In genomic region chr17:82944990-82945389, GRCh38 we compare ENCODE assay signal across 16 cellular contexts.
"Had no signal": no experiment of that assay in that cellular context is flagged by ENCODE, and none has a peak within 500 bp of the region (broad histone marks: within the 10 kb centered on the region; RNA-seq: fewer than 3 reads in every experiment).

No MANE protein-coding gene starts in this region.

- H3K27me3 Mint-ChIP-seq: activated CD4-positive, alpha-beta T cell treated with anti-CD3 and anti-CD28 coated beads, Interleukin-2, amount 10 ng/mL, durations not matched to agents 7 days and 5 days had no signal

- H3K4me1 Mint-ChIP-seq: activated CD4-positive, alpha-beta T cell treated with anti-CD3 and anti-CD28 coated beads, Interleukin-2, amount 10 ng/mL, durations not matched to agents 7 days and 5 days; nephron had no signal

- H3K27ac ChIP-seq: body of pancreas, dorsolateral prefrontal cortex, lower lobe of right lung, thyroid gland had no signal

- H3K27ac Mint-ChIP-seq: activated CD4-positive, alpha-beta T cell treated with anti-CD3 and anti-CD28 coated beads, Interleukin-2, amount 10 ng/mL, durations not matched to agents 7 days and 5 days; activated CD8-positive, alpha-beta T cell treated with anti-CD3 and anti-CD28 coated beads, Interleukin-2, amount 10 ng/mL, durations not matched to agents 7 days and 5 days; nephron had no signal

- H3K9me3 ChIP-seq: thyroid gland had no signal

- DNase-seq: activated CD4-positive, alpha-beta T cell treated with anti-CD3 and anti-CD28 coated beads, Interleukin-2, amount 10 ng/mL, durations not matched to agents 7 days and 5 days; activated CD8-positive, alpha-beta T cell treated with anti-CD3 and anti-CD28 coated beads, Interleukin-2, amount 10 ng/mL, durations not matched to agents 7 days and 5 days; activated naive CD4-positive, alpha-beta T cell treated with anti-CD3 and anti-CD28 coated beads, Interleukin-2, amount 50 U/mL, for 16 hours; activated T-cell treated with anti-CD3 and anti-CD28 coated beads, Interleukin-2, amount 50 U/mL, for 4 hours; body of pancreas; central memory CD4-positive, alpha-beta T cell; hypothalamus; nucleus accumbens; stimulated activated CD4-positive, alpha-beta T cell treated with anti-CD3 and anti-CD28 coated beads, Interleukin-12 subunit alpha, Interleukin-12 subunit beta, amount 100 ng/mL, for 4 hours; stimulated activated CD8-positive, alpha-beta memory T cell treated with anti-CD3 and anti-CD28 coated beads, Interleukin-4, amount 100 ng/mL, for 48 hours; stimulated activated naive CD4-positive, alpha-beta T cell; T1000; thyroid gland had no signal

- H3K4me1 ChIP-seq: body of pancreas, lower lobe of right lung, thyroid gland had no signal

- H3K4me3 Mint-ChIP-seq: activated CD4-positive, alpha-beta T cell treated with anti-CD3 and anti-CD28 coated beads, Interleukin-2, amount 10 ng/mL, durations not matched to agents 7 days and 5 days; activated CD8-positive, alpha-beta T cell treated with anti-CD3 and anti-CD28 coated beads, Interleukin-2, amount 10 ng/mL, durations not matched to agents 7 days and 5 days; activated T-cell treated with anti-CD3 and anti-CD28 coated beads, Interleukin-2, amount 50 U/mL, for 4 hours; nephron had no signal

- H3K27me3 ChIP-seq: body of pancreas, dorsolateral prefrontal cortex, thyroid gland had no signal

- ATAC-seq: activated CD8-positive, alpha-beta T cell treated with anti-CD3 and anti-CD28 coated beads, Interleukin-2, amount 10 ng/mL, durations not matched to agents 7 days and 5 days; activated T-cell treated with anti-CD3 and anti-CD28 coated beads, Interleukin-2, amount 50 U/mL, for 4 hours; body of pancreas; lower lobe of right lung had no signal

- H3K4me3 ChIP-seq: body of pancreas, dorsolateral prefrontal cortex, lower lobe of right lung, thyroid gland had no signal
